ENCODE assay signal across 8 cellular contexts in the genomic region with DNA sequence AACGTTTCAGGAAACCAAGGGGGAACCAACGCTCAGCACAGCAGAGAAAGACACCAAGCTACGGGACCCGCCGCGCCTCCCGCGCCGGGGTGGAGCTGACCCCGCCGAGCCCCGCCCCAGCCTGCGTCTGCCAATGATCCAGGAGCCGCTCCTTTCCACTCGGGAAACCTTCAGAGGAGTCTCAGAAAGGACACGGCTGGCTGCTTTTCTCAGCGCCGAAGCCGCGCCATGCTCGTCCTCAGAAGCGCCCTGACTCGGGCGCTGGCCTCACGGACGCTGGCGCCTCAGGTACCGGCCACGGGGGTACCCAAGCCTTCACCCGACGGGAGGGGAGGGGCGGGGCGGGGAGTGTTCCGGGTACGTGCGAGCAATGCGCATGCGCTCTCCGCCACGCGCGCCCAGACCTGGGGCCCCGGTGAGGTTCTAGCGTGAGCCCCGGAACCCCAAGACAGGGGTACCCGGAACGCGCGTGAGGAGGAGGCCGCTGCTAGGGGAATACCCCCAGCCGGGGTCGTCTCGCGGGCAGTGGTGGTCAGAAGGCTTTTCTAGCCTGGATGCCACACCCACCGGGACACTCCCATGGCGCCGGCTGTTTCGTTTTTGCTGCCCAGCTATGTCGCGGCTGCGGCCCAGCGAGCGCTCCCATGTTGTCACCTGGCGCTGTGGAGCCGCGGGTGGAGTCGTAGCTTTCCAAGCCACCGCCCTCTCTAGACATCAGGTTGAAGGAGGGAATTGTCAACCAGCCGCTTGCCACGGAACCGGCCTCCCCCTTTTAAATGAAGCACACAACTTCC. TPM values are rescaled to one million over a fixed set of nuclear protein-coding genes. Genes with fewer than 3 reads are reported as not detected.
DNase-seq lines count a peak whose midpoint lies in the region; ATAC-seq and TF ChIP-seq lines count a peak whose summit lies in the region.

TSS of gene NIPSNAP3A (plus strand) at position 119 of the 794 bp plus-strand sequence. CDS start at position 229, 110 bp downstream.

- peak within 1 kb of the TSS; percentile 92 for H3K4me2 ChIP-seq in OCI-LY3 (ENCODE audit: low read length)

- H3K9me3 ChIP-seq in OCI-LY3 (ENCODE audit: insufficient read depth, low read length), result no peaks in the 10 kb centered on the region

- DNase-seq in Calu3 (peak; percentile 76), HT1080 (ENCODE audit: low read depth) (peak; percentile 82), endothelial cell (ENCODE audit: low spot score) (peak; percentile 80), middle frontal gyrus (ENCODE audit: extremely low spot score, low spot score) (peak; percentile 61)
- peak; percentile 94 for DNase-seq in activated CD8-positive, alpha-beta memory T cell treated with anti-CD3 and anti-CD28 coated beads, Interleukin-2, amount 50 U/mL, for 48 hours
- peak; percentile 67 to 75 for DNase-seq in stimulated activated CD8-positive, alpha-beta memory T cell treated with anti-CD3 and anti-CD28 coated beads, Interleukin-2, amount 100 ng/mL, for 1 hour (ENCODE audit: low read depth in 2 of 2)

- ATAC-seq in GM21367 (IDR thresholded peaks at IDR 0.05; ENCODE audit: unreplicated experiment), result peak; percentile 85

- H3K27ac ChIP-seq in OCI-LY3 (ENCODE audit: low read length), result peak within 1 kb of the TSS; percentile 54

- no peaks in the 10 kb centered on the region for H4K20me1 ChIP-seq in OCI-LY3 (ENCODE audit: insufficient read depth, low read length)

- H3K4me3 ChIP-seq in OCI-LY3 (ENCODE audit: low read length), result peak within 1 kb of the TSS; percentile 80

- TF ChIP-seq CTCF in Calu3 (IDR thresholded peaks at IDR 0.05; ENCODE audit: unreplicated experiment) (no peak), OCI-LY3 (IDR thresholded peaks at IDR 0.05; ENCODE audit: low read depth, low read length) (no peak), endothelial cell (IDR thresholded peaks at IDR 0.05; ENCODE audit: unreplicated experiment) (no peak)

- peaks cover 6% of the 10 kb centered on the region; the same call in 1 of the 2 replicates for H3K79me2 ChIP-seq in OCI-LY3 (ENCODE audit: low read length)

- BruUV-seq in Calu3 (replicated peaks; lab: Mats Ljungman, UMichigan), result TSS peak; percentile 68

- H3K27me3 Mint-ChIP-seq in Calu3 (ENCODE audit: unreplicated experiment) (no peaks in the 10 kb centered on the region), endothelial cell (ENCODE audit: unreplicated experiment) (peaks cover 4% of the 10 kb centered on the region)

- CTCF ChIA-PET in Calu3 (lab: Charles Lee), result interaction anchor here (0.6 kb wide), 1 partner anchor 145 kb away, joined by 3 read pairs; no protein-coding TSS in a partner anchor

- H3K27me3 ChIP-seq in OCI-LY3 (ENCODE audit: low read depth, low read length), result no peaks in the 10 kb centered on the region

- no peaks in the 10 kb centered on the region for H3K36me3 ChIP-seq in OCI-LY3 (replicated peaks; ENCODE audit: low read depth, low read length)

- intact Hi-C loops in Calu3 (cut with micrococcal nuclease; ENCODE audit: unreplicated experiment), result loop anchor here (10.0 kb wide), 2 partner anchors 143 to 1353 kb away; partner anchors contain the start of gene OR13C2

- peak within 1 kb of the TSS; percentile 95 for H3K4me3 Mint-ChIP-seq in Calu3 (ENCODE audit: low read depth, unreplicated experiment)
- H3K4me3 Mint-ChIP-seq in endothelial cell (ENCODE audit: unreplicated experiment), result peak within 1 kb of the TSS; percentile 95

- H3K27ac Mint-ChIP-seq in Calu3 (ENCODE audit: unreplicated experiment), result peak within 1 kb of the TSS; percentile 90
- H3K27ac Mint-ChIP-seq in endothelial cell (ENCODE audit: unreplicated experiment), result peak within 1 kb of the TSS; percentile 84

- H3K9me3 Mint-ChIP-seq in Calu3 (ENCODE audit: low read depth, unreplicated experiment), result no peaks in the 10 kb centered on the region
- H3K9me3 Mint-ChIP-seq in endothelial cell (ENCODE audit: unreplicated experiment), result no peaks in the 10 kb centered on the region

- H3K36me3 Mint-ChIP-seq in Calu3 (ENCODE audit: insufficient read depth, unreplicated experiment) (peaks cover 26% of the 10 kb centered on the region), endothelial cell (ENCODE audit: low read depth, unreplicated experiment) (no peaks in the 10 kb centered on the region)

- peaks cover 9% of the 10 kb centered on the region for H3K4me1 ChIP-seq in OCI-LY3 (ENCODE audit: low read length)

- H3K9ac ChIP-seq in OCI-LY3 (ENCODE audit: low read length), result peak within 1 kb of the TSS; percentile 84

- H2AFZ ChIP-seq in OCI-LY3 (ENCODE audit: low read depth, low read length), result peak within 1 kb of the TSS; percentile 85

- H3K4me1 Mint-ChIP-seq in Calu3 (ENCODE audit: low read depth, unreplicated experiment) (peaks cover 17% of the 10 kb centered on the region), endothelial cell (ENCODE audit: unreplicated experiment) (peaks cover 24% of the 10 kb centered on the region)

RNA-seq across cellular contexts. Expression of gene NIPSNAP3A, which starts in this region (rescaled TPM):
- total RNA-seq in Calu3 (2022) (7.4 and 8.0 TPM in 2 replicates), endothelial cell (ENCODE audit: unreplicated experiment) (25.1 TPM)
- total RNA-seq in HT1080 (2014; rRNA removed; shearing (Covaris generic)), result 20.7 and 22.6 TPM in 2 replicates
- 30.5 and 35.3 TPM in 2 replicates for polyA plus RNA-seq in HT1080 (2015; cell fraction: cytosol; rRNA removed)
- 46.6 and 54.7 TPM in 2 replicates for polyA plus RNA-seq in HT1080 (2015; cell fraction: nucleus; rRNA removed)

Comparison
In these comparisons a context has a peak if more than half of its experiments do, and no peak if none do; other contexts are left out.
1. Peak in every context shown above with its lines: DNase-seq, ATAC-seq, H3K4me3 ChIP-seq and H3K27ac ChIP-seq.